Comparison of ENCODE assay signal across 1 cellular context in genomic region chr14:99729991-99730875, GRCh38.
TF ChIP-seq lines count a peak whose summit lies in the region.

No MANE protein-coding gene starts in this region.

TF ChIP-seq in HepG2, 621 proteins besides CTCF, POLR2A, EP300 and RAD21 (continued from another document and continues in another):
- TF ChIP-seq GMEB1 (CRISPR knock-in tag; IDR thresholded peaks at IDR 0.05; ENCODE audit: borderline replicate concordance): no peak
- TF ChIP-seq SRSF9 (IDR thresholded peaks at IDR 0.05; ENCODE audit: borderline replicate concordance, insufficient read depth, low read depth, low read length, poor library complexity, severe bottlenecking): no peak
- no peak for TF ChIP-seq ZNF672 (CRISPR knock-in tag; IDR thresholded peaks at IDR 0.05)
- TF ChIP-seq SOX13 (IDR thresholded peaks at IDR 0.05): 0 out of 2 replicates have a peak, but pooled peaks have one; percentile 39
- TF ChIP-seq SOX13 (CRISPR knock-in tag; conservative IDR thresholded peaks at IDR 0.05 in 1 of 2, IDR thresholded peaks at IDR 0.05 in 1 of 2): peak in 1 of 2 experiments; percentile 71; a peak in 2 of 4 replicates
- peak; percentile 80 for TF ChIP-seq HIVEP1 (CRISPR knock-in tag; IDR thresholded peaks at IDR 0.05)
- no peak for TF ChIP-seq THAP11 (CRISPR knock-in tag; IDR thresholded peaks at IDR 0.05)
- TF ChIP-seq THAP9 (CRISPR knock-in tag; IDR thresholded peaks at IDR 0.05; ENCODE audit: borderline replicate concordance): no peak
- TF ChIP-seq ATF7-NPFF (CRISPR knock-in tag; IDR thresholded peaks at IDR 0.05; ENCODE audit: low read depth): peak; percentile 40; the same call in 1 of the 2 replicates
- TF ChIP-seq KAT2B (IDR thresholded peaks at IDR 0.05; ENCODE audit: borderline replicate concordance, low read depth, low read length): no peak
- TF ChIP-seq PAXIP1 (CRISPR knock-in tag; conservative IDR thresholded peaks at IDR 0.05): peak; percentile 91
- peak; percentile 71 for TF ChIP-seq NR2F6 (IDR thresholded peaks at IDR 0.05)
- peak; percentile 90 for TF ChIP-seq NR2F6 (CRISPR knock-in tag; IDR thresholded peaks at IDR 0.05)
- TF ChIP-seq TFDP2 (CRISPR knock-in tag; IDR thresholded peaks at IDR 0.05): 0 out of 2 replicates have a peak, but pooled peaks have one; percentile 32
- peak; percentile 64; the same call in 1 of the 2 replicates for TF ChIP-seq ZFY (CRISPR knock-in tag; IDR thresholded peaks at IDR 0.05)
- peak; percentile 77 for TF ChIP-seq ZNF629 (CRISPR knock-in tag; conservative IDR thresholded peaks at IDR 0.05)
- TF ChIP-seq PATZ1 (CRISPR knock-in tag; IDR thresholded peaks at IDR 0.05): peak; percentile 86
- peak; percentile 68 for TF ChIP-seq GATAD2A (CRISPR knock-in tag; IDR thresholded peaks at IDR 0.05)
- TF ChIP-seq HOXA3 (CRISPR knock-in tag; IDR thresholded peaks at IDR 0.05): peak; percentile 63
- no peak for TF ChIP-seq LCORL (IDR thresholded peaks at IDR 0.05)
- TF ChIP-seq LCORL (CRISPR knock-in tag; IDR thresholded peaks at IDR 0.05): peak; percentile 78
- peak; percentile 48; the same call in 1 of the 2 replicates for TF ChIP-seq ZMYM3 (CRISPR knock-in tag; IDR thresholded peaks at IDR 0.05)
- TF ChIP-seq TFAP4 (IDR thresholded peaks at IDR 0.05; ENCODE audit: borderline replicate concordance, low read depth): peak; percentile 67; the same call in 1 of the 2 replicates
- TF ChIP-seq ZNF446 (CRISPR knock-in tag; IDR thresholded peaks at IDR 0.05): no peak
- TF ChIP-seq ZNF354B (CRISPR knock-in tag; IDR thresholded peaks at IDR 0.05): no peak
- peak; percentile 71 for TF ChIP-seq HDAC2 (CRISPR knock-in tag; IDR thresholded peaks at IDR 0.05)
- no peak for TF ChIP-seq NFE2L2 (IDR thresholded peaks at IDR 0.05; ENCODE audit: low read length)
- no peak for TF ChIP-seq HINFP (CRISPR knock-in tag; IDR thresholded peaks at IDR 0.05; ENCODE audit: low read depth)
- TF ChIP-seq ZNF558 (CRISPR knock-in tag; IDR thresholded peaks at IDR 0.05; ENCODE audit: borderline replicate concordance): no peak
- TF ChIP-seq CERS6 (CRISPR knock-in tag; IDR thresholded peaks at IDR 0.05): no peak
- TF ChIP-seq PRDM15 (CRISPR knock-in tag; IDR thresholded peaks at IDR 0.05): 0 out of 2 replicates have a peak, but pooled peaks have one; percentile 37
- peak; percentile 48 for TF ChIP-seq HNRNPLL (IDR thresholded peaks at IDR 0.05; ENCODE audit: low read depth, low read length, poor library complexity, severe bottlenecking)
- TF ChIP-seq ATAD3A (CRISPR knock-in tag; IDR thresholded peaks at IDR 0.05): no peak
- no peak for TF ChIP-seq ZNF460 (CRISPR knock-in tag; IDR thresholded peaks at IDR 0.05; ENCODE audit: borderline replicate concordance)
- TF ChIP-seq ZNF563 (CRISPR knock-in tag; IDR thresholded peaks at IDR 0.05): 0 out of 2 replicates have a peak, but pooled peaks have one; percentile 58
- no peak for TF ChIP-seq RFX5 (IDR thresholded peaks at IDR 0.05; ENCODE audit: low read depth, low read length)
- peak; percentile 52; the same call in 1 of the 2 replicates for TF ChIP-seq HMG20B (CRISPR knock-in tag; conservative IDR thresholded peaks at IDR 0.05)
- TF ChIP-seq TGIF2 (CRISPR knock-in tag; IDR thresholded peaks at IDR 0.05): 0 out of 2 replicates have a peak, but pooled peaks have one; percentile 28
- no peak for TF ChIP-seq ZNF800 (CRISPR knock-in tag; IDR thresholded peaks at IDR 0.05)
- TF ChIP-seq ZNF607 (CRISPR knock-in tag; IDR thresholded peaks at IDR 0.05; ENCODE audit: borderline replicate concordance): 0 out of 2 replicates have a peak, but pooled peaks have one; percentile 49
